Comparison of ENCODE assay signal across 10 cellular contexts in the genomic region with DNA sequence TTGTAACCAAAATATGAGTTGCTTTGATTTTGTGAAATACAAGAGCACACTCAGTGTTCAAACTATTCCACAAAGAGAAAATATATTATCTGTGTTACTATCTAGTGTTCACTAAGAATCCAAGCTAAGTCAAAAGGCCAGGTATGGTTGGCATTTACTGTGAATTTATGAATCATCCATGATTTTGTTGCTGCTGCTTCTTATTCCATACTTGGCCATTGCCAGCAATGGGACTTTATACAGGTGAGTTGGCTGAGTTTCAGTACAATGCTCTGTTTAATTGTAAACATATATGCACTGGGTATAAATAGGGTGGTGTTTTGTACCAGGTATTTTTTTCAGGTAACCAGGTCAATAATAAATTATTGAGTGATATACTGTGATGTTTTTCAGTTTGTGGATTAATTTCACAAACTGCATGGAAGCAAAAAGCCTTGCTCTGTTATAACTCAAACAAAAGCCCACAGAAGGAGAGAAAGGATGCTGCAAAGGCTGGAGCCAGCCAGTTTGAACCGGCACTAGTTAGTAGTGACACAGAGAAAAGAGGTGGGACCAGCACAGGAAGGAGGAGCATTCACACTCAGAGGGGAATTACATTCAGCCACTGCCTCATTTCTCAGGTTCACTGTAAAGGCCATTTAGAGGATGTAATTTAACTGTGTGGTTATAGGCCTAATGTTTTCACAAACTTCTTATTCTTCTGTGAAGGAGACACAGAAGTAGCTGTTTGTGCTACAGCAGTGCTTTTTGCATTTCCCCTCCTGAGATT.
DNase-seq lines count a peak whose midpoint lies in the region; ATAC-seq and TF ChIP-seq lines count a peak whose summit lies in the region.
"Had no signal": no experiment of that assay in that cellular context is flagged by ENCODE, and none has a peak within 500 bp of the region (broad histone marks: within the 10 kb centered on the region; RNA-seq: fewer than 3 reads in every experiment).

No MANE protein-coding gene starts in this region.

- TF ChIP-seq CTCF in GM10248 (IDR thresholded peaks at IDR 0.05; ENCODE audit: control extremely low read depth, extremely low read depth, low read depth, missing control alignments): no peak
- TF ChIP-seq CTCF in esophagus muscularis mucosa (IDR thresholded peaks at IDR 0.05): no peak
- TF ChIP-seq CTCF in progenitor cell of endocrine pancreas (IDR thresholded peaks at IDR 0.05; ENCODE audit: unreplicated experiment): no peak

- no peak overlapping the region for H3K4me3 ChIP-seq in esophagus muscularis mucosa
- H3K4me3 ChIP-seq: SK-N-MC had no signal

- no peak for TF ChIP-seq POLR2A in esophagus muscularis mucosa (IDR thresholded peaks at IDR 0.05; ENCODE audit: low read depth)

- H3K27ac ChIP-seq in esophagus muscularis mucosa (replicated peaks in 1 of 4): peak overlapping the region; percentile 21 to 50 (median 38)
- H3K27ac ChIP-seq: SK-N-MC had no signal

- peak overlapping the region; percentile 93 for H3K27ac Mint-ChIP-seq in progenitor cell of endocrine pancreas

- peaks cover 3% of the 10 kb centered on the region for H3K9me3 Mint-ChIP-seq in progenitor cell of endocrine pancreas (ENCODE audit: low read depth)

- H3K4me1 Mint-ChIP-seq in progenitor cell of endocrine pancreas (ENCODE audit: low read depth): peaks cover 28% of the 10 kb centered on the region

- H3K4me3 Mint-ChIP-seq in progenitor cell of endocrine pancreas (ENCODE audit: low read depth): no peak overlapping the region

- peaks cover 0 to 31% (median 29%) of the 10 kb centered on the region in 4 donors for H3K4me1 ChIP-seq in esophagus muscularis mucosa

- POLR2A ChIA-PET in GM10248 (lab: Yijun Ruan, JAX): no interaction called here

- no peaks in the 10 kb centered on the region for H3K9me3 ChIP-seq in esophagus muscularis mucosa

- 10% methylated on average over 1 of the region's 1 CpG for WGBS in esophagus muscularis mucosa

- no peaks in the 10 kb centered on the region for H3K27me3 ChIP-seq in esophagus muscularis mucosa

- intact Hi-C loops in esophagus muscularis mucosa (cut with DNase I): no loop called here

- no peak for TF ChIP-seq EP300 in esophagus muscularis mucosa (IDR thresholded peaks at IDR 0.05)

- H3K27me3 Mint-ChIP-seq in progenitor cell of endocrine pancreas: no peaks in the 10 kb centered on the region

- peaks cover 5% of the 10 kb centered on the region for H3K36me3 Mint-ChIP-seq in progenitor cell of endocrine pancreas (ENCODE audit: insufficient read depth)

- CTCF ChIA-PET in GM10248 (lab: Yijun Ruan, JAX): interaction anchor here (2.3 kb wide), 1 partner anchor 8 kb away, joined by 6 read pairs; no protein-coding TSS in a partner anchor

- H3K36me3 ChIP-seq in esophagus muscularis mucosa: no peaks in the 10 kb centered on the region

- peak; percentile 41 for DNase-seq in GM10248 (ENCODE audit: extremely low spot score)
- no peak for DNase-seq in esophagus muscularis mucosa (ENCODE audit: extremely low spot score)
- no peak for DNase-seq in progenitor cell of endocrine pancreas (ENCODE audit: low spot score, unreplicated experiment)
- no peak for DNase-seq in HUDEP-2 (lab: John Stamatoyannopoulos, UW; ENCODE audit: unreplicated experiment in 76 of 76)
- no peak for DNase-seq in KG1 (lab: John Stamatoyannopoulos, UW)
- DNase-seq: right cardiac atrium had no signal

- ATAC-seq in GM21515 (IDR thresholded peaks at IDR 0.05; ENCODE audit: unreplicated experiment): peak; percentile 98
- peak; percentile 99 for ATAC-seq in HG03565 (IDR thresholded peaks at IDR 0.05; ENCODE audit: unreplicated experiment)
- peak; percentile 96 for ATAC-seq in SK-N-SH treated with all-trans-retinoic acid at 6 μM for 48 hours

TF ChIP-seq in SK-N-SH treated with all-trans-retinoic acid at 6 μM for 48 hours, 23 proteins besides CTCF, POLR2A, EP300 and RAD21:
- TF ChIP-seq ZNF8 (CRISPR knock-in tag; IDR thresholded peaks at IDR 0.05): no peak
- 0 out of 2 replicates have a peak, but pooled peaks have one; percentile 53 for TF ChIP-seq SNAI2 (CRISPR knock-in tag; IDR thresholded peaks at IDR 0.05)
- no peak for TF ChIP-seq ZNF565 (CRISPR knock-in tag; conservative IDR thresholded peaks at IDR 0.05; ENCODE audit: low read depth)
